Comparison of ENCODE assay signal across 19 cellular contexts in genomic region chr21:34924194-34924593, GRCh38.
"Had no signal": no experiment of that assay in that cellular context is flagged by ENCODE, and none has a peak within 500 bp of the region (broad histone marks: within the 10 kb centered on the region; RNA-seq: fewer than 3 reads in every experiment).

No MANE protein-coding gene starts in this region.

- ATAC-seq: left lobe of liver, right cardiac atrium, SK-N-SH treated with all-trans-retinoic acid at 6 μM for 48 hours, upper lobe of right lung had no signal

- H3K9me3 ChIP-seq: colonic mucosa, esophagus muscularis mucosa, prostate gland, stomach, testis, upper lobe of right lung had no signal

- H3K36me3 ChIP-seq: colonic mucosa, esophagus muscularis mucosa, prostate gland, stomach, upper lobe of right lung, WERI-Rb-1 had no signal

- H3K27ac Mint-ChIP-seq: brain had no signal

- H3K36me3 Mint-ChIP-seq: brain had no signal

- H3K27me3 ChIP-seq: colonic mucosa, stomach, testis, upper lobe of right lung had no signal

- H3K9me3 Mint-ChIP-seq: brain had no signal

- H3K27ac ChIP-seq: colonic mucosa, esophagus muscularis mucosa, prostate gland, skin epidermis, stomach, testis, upper lobe of right lung, WERI-Rb-1 had no signal

- H3K4me3 ChIP-seq: colonic mucosa, esophagus muscularis mucosa, prostate gland, skin epidermis, stomach, testis, upper lobe of right lung had no signal

- H3K4me3 Mint-ChIP-seq: brain had no signal

- H3K4me1 ChIP-seq: esophagus muscularis mucosa, prostate gland, stomach, testis had no signal

- DNase-seq: activated CD4-positive, alpha-beta T cell treated with anti-CD3 and anti-CD28 coated beads for 4 hours; activated CD8-positive, alpha-beta memory T cell treated with anti-CD3 and anti-CD28 coated beads, Interleukin-2, amount 50 U/mL, for 48 hours; activated naive CD4-positive, alpha-beta T cell treated with anti-CD3 and anti-CD28 coated beads, Interleukin-2, amount 50 U/mL, for 16 hours; central memory CD4-positive, alpha-beta T cell; colonic mucosa; islet precursor cell; right cardiac atrium; stimulated activated CD4-positive, alpha-beta T cell treated with anti-CD3 and anti-CD28 coated beads, Interleukin-4, amount 100 ng/mL, for 24 hours; stomach; T-helper 1 cell; testis; upper lobe of right lung; WERI-Rb-1 had no signal
